In genomic region chr6:34082816-34083215, GRCh38 we compare ENCODE assay signal across 22 cellular contexts.
DNase-seq lines count a peak whose midpoint lies in the region; ATAC-seq, FAIRE-seq and TF ChIP-seq lines count a peak whose summit lies in the region.
"Had no signal": no experiment of that assay in that cellular context is flagged by ENCODE, and none has a peak within 500 bp of the region (broad histone marks: within the 10 kb centered on the region; RNA-seq: fewer than 3 reads in every experiment).

No MANE protein-coding gene starts in this region.

- H3K79me1 ChIP-seq in neuronal stem cell (ENCODE audit: low read depth, low read length) = no peaks in the 10 kb centered on the region

- peak overlapping the region; percentile 6 for H2AK5ac ChIP-seq in neuronal stem cell (ENCODE audit: low read depth, low read length)

- H3K27me3 Mint-ChIP-seq in astrocyte (ENCODE audit: low read depth, unreplicated experiment) (peaks cover 49% of the 10 kb centered on the region), glutamatergic neuron (ENCODE audit: unreplicated experiment) (peaks cover 10% of the 10 kb centered on the region)
- peaks cover 4% of the 10 kb centered on the region for H3K27me3 Mint-ChIP-seq in activated T-cell treated with anti-CD3 and anti-CD28 coated beads, Interleukin-2, amount 50 U/mL, for 4 hours (ENCODE audit: low read depth)
- H3K27me3 Mint-ChIP-seq: CD4-positive, alpha-beta T cell had no signal

- no peak for FAIRE-seq in astrocyte (lab: Jason Lieb, UNC)
- FAIRE-seq: D721Med, GM12892, HTR-8/SVneo, K562 had no signal

- H2BK120ac ChIP-seq in neuronal stem cell (ENCODE audit: low read depth, low read length) = no peak overlapping the region

- H3K27ac ChIP-seq in astrocyte (ENCODE audit: low read depth, low read length) = no peak overlapping the region
- H3K27ac ChIP-seq in neuronal stem cell (replicated peaks; ENCODE audit: low read length) = no peak overlapping the region
- H3K27ac ChIP-seq: C4-2B, HL-60 had no signal

- H3K4me3 Mint-ChIP-seq in astrocyte (ENCODE audit: unreplicated experiment) = no peak overlapping the region
- H3K4me3 Mint-ChIP-seq in glutamatergic neuron (ENCODE audit: unreplicated experiment) = no peak overlapping the region
- no peak overlapping the region for H3K4me3 Mint-ChIP-seq in activated T-cell treated with anti-CD3 and anti-CD28 coated beads, Interleukin-2, amount 50 U/mL, for 4 hours
- H3K4me3 Mint-ChIP-seq: B cell; CD4-positive, alpha-beta T cell; HFFc6 had no signal

- peak overlapping the region; percentile 34 for H2BK12ac ChIP-seq in neuronal stem cell (ENCODE audit: low read length)

- H2BK15ac ChIP-seq in neuronal stem cell (ENCODE audit: low read length) = no peak overlapping the region

- no peaks in the 10 kb centered on the region for H4K20me1 ChIP-seq in astrocyte (ENCODE audit: insufficient read depth, low read length)

- H3K9ac ChIP-seq in astrocyte (ENCODE audit: low read length) (no peak overlapping the region), neuronal stem cell (ENCODE audit: low read depth, low read length, poor library complexity) (no peak overlapping the region)

- no CpG with 5 or more reads among the region's 11 CpGs for WGBS in neuronal stem cell (ENCODE audit: extremely low coverage in 2 of 2, insufficient read length in 2 of 2, insufficient replicate concordance in 1 of 2), 2 donors

- H3K18ac ChIP-seq in neuronal stem cell (ENCODE audit: low read length) = peak overlapping the region; percentile 45

- ATAC-seq in activated T-cell treated with anti-CD3 and anti-CD28 coated beads, Interleukin-2, amount 50 U/mL, for 4 hours = no peak
- ATAC-seq: HCT116, K562 had no signal

- H3K4ac ChIP-seq in neuronal stem cell (ENCODE audit: low read length) = no peak overlapping the region

- no peak overlapping the region for H3K23ac ChIP-seq in neuronal stem cell (ENCODE audit: low read depth, low read length, poor library complexity)

- H2BK5ac ChIP-seq in neuronal stem cell (ENCODE audit: low read length) = peak overlapping the region; percentile 8

- no peak overlapping the region for H4K8ac ChIP-seq in neuronal stem cell (ENCODE audit: low read depth, low read length)

- H3K36me3 ChIP-seq in astrocyte (ENCODE audit: insufficient read depth, low read length) (no peaks in the 10 kb centered on the region), neuronal stem cell (replicated peaks in 1 of 2; ENCODE audit: control insufficient read depth in 2 of 2, insufficient read depth in 2 of 2, low read length in 2 of 2) (no peaks in the 10 kb centered on the region)

- no peak overlapping the region for H2AFZ ChIP-seq in astrocyte (ENCODE audit: low read depth, low read length)
- peak overlapping the region; percentile 63 for H2AFZ ChIP-seq in neuronal stem cell (ENCODE audit: low read length)

- H3K36me3 Mint-ChIP-seq in astrocyte (ENCODE audit: low read depth, unreplicated experiment) = no peaks in the 10 kb centered on the region
- H3K36me3 Mint-ChIP-seq in glutamatergic neuron (ENCODE audit: unreplicated experiment) = no peaks in the 10 kb centered on the region
- H3K36me3 Mint-ChIP-seq in activated T-cell treated with anti-CD3 and anti-CD28 coated beads, Interleukin-2, amount 50 U/mL, for 4 hours (ENCODE audit: insufficient read depth) = no peaks in the 10 kb centered on the region

- H3K27ac Mint-ChIP-seq in astrocyte (ENCODE audit: unreplicated experiment) (peak overlapping the region; percentile 62), glutamatergic neuron (ENCODE audit: unreplicated experiment) (peak overlapping the region; percentile 77)
- H3K27ac Mint-ChIP-seq: B cell; CD4-positive, alpha-beta T cell; HFFc6 had no signal

- no peak overlapping the region for H4K91ac ChIP-seq in neuronal stem cell (ENCODE audit: low read depth, low read length, poor library complexity)

- H3K4me2 ChIP-seq in astrocyte (ENCODE audit: low read length) (no peak overlapping the region), neuronal stem cell (ENCODE audit: insufficient read depth, low read length, poor library complexity, severe bottlenecking) (no peak overlapping the region)

- DNase-seq in ELF-1 (ENCODE audit: low read depth, low spot score) = peak; percentile 39
- DNase-seq in astrocyte (ENCODE audit: low read depth) = no peak
- no peak for DNase-seq in glutamatergic neuron
- no peak for DNase-seq in neuronal stem cell (ENCODE audit: low spot score)
- DNase-seq in activated T-cell treated with anti-CD3 and anti-CD28 coated beads, Interleukin-2, amount 50 U/mL, for 4 hours = no peak
- DNase-seq in NCI-H82 (lab: John Stamatoyannopoulos, UW) = no peak
- DNase-seq in NCI-H1930 (lab: John Stamatoyannopoulos, UW) = no peak
- DNase-seq: Caco-2; CD4-positive, alpha-beta T cell; GDM1; GOT3; H7; HFFc6; IMR-90 had no signal

- H3K14ac ChIP-seq in neuronal stem cell (ENCODE audit: low read length) = no peak overlapping the region

- TF ChIP-seq CTCF in astrocyte (IDR thresholded peaks at IDR 0.05; ENCODE audit: insufficient read depth, low read depth, low read length) = no peak
- no peak for TF ChIP-seq CTCF in glutamatergic neuron (IDR thresholded peaks at IDR 0.05; ENCODE audit: partially characterized antibody, unreplicated experiment)

- no peaks in the 10 kb centered on the region for H3K79me2 ChIP-seq in astrocyte (ENCODE audit: insufficient read depth, low read length)

- peaks cover 5% of the 10 kb centered on the region for H3K27me3 ChIP-seq in astrocyte (ENCODE audit: insufficient read depth, low read length)
- peaks cover 0 to 7% (median 0%) of the 10 kb centered on the region in 3 experiments for H3K27me3 ChIP-seq in neuronal stem cell (ENCODE audit: control insufficient read depth in 3 of 3, insufficient read depth in 3 of 3, low read depth in 1 of 3, low read length in 3 of 3)

- no peaks in the 10 kb centered on the region for H3K9me3 ChIP-seq in astrocyte (ENCODE audit: insufficient read depth, low read depth, low read length)
- H3K9me3 ChIP-seq in neuronal stem cell (replicated peaks in 1 of 2; ENCODE audit: control insufficient read depth in 2 of 2, insufficient read depth in 1 of 2, low read depth in 1 of 2, low read length in 2 of 2) = peaks cover 0 to 2% of the 10 kb centered on the region in 2 donors
- H3K9me3 ChIP-seq: Caco-2 had no signal

- H3K9me3 Mint-ChIP-seq in astrocyte (ENCODE audit: unreplicated experiment) (no peaks in the 10 kb centered on the region), glutamatergic neuron (ENCODE audit: unreplicated experiment) (peaks cover 23% of the 10 kb centered on the region)
- H3K9me3 Mint-ChIP-seq in activated T-cell treated with anti-CD3 and anti-CD28 coated beads, Interleukin-2, amount 50 U/mL, for 4 hours = no peaks in the 10 kb centered on the region
- H3K9me3 Mint-ChIP-seq: CD4-positive, alpha-beta T cell; HFFc6 had no signal

- H3K4me1 Mint-ChIP-seq in astrocyte (ENCODE audit: low read depth, unreplicated experiment) = peaks cover 8% of the 10 kb centered on the region
- H3K4me1 Mint-ChIP-seq in glutamatergic neuron (ENCODE audit: low read depth, unreplicated experiment) = peaks cover 55% of the 10 kb centered on the region
- H3K4me1 Mint-ChIP-seq in activated T-cell treated with anti-CD3 and anti-CD28 coated beads, Interleukin-2, amount 50 U/mL, for 4 hours (ENCODE audit: low read depth) = no peaks in the 10 kb centered on the region
- H3K4me1 Mint-ChIP-seq: B cell had no signal

- no peak overlapping the region for H3K4me3 ChIP-seq in astrocyte (ENCODE audit: insufficient read depth, low read depth, low read length)
- H3K4me3 ChIP-seq in neuronal stem cell (ENCODE audit: low read length in 2 of 2) = no peak overlapping the region
- H3K4me3 ChIP-seq: K562 had no signal

- no peaks in the 10 kb centered on the region for H3K4me1 ChIP-seq in astrocyte (ENCODE audit: insufficient read depth, low read length)
- peaks cover 0 to 15% of the 10 kb centered on the region in 2 donors for H3K4me1 ChIP-seq in neuronal stem cell (ENCODE audit: control insufficient read depth in 2 of 2, insufficient read depth in 1 of 2, low read depth in 1 of 2, low read length in 2 of 2)
- H3K4me1 ChIP-seq: Caco-2 had no signal
